In genomic region chr17:82319619-82320062, GRCh38 we compare ENCODE assay signal across 1 cellular context.
TF ChIP-seq lines count a peak whose summit lies in the region.

No MANE protein-coding gene starts in this region.

TF ChIP-seq in H1, 55 proteins besides CTCF, POLR2A, EP300 and RAD21:
- no peak for TF ChIP-seq PHF8 (conservative IDR thresholded peaks at IDR 0.05; ENCODE audit: low read depth, low read length)
- no peak for TF ChIP-seq MAFK (IDR thresholded peaks at IDR 0.05; ENCODE audit: low read depth, low read length)
- no peak for TF ChIP-seq YY1 (IDR thresholded peaks at IDR 0.05; ENCODE audit: low read depth, low read length)
- no peak for TF ChIP-seq JUN (IDR thresholded peaks at IDR 0.05; ENCODE audit: low read depth, low read length)
- TF ChIP-seq CHD1 (IDR thresholded peaks at IDR 0.05; ENCODE audit: low read depth, low read length), result no peak
- no peak for TF ChIP-seq CTBP2 (IDR thresholded peaks at IDR 0.05; ENCODE audit: borderline replicate concordance, insufficient read depth, insufficient read length, low read length)
- TF ChIP-seq EZH2 (IDR thresholded peaks at IDR 0.05; ENCODE audit: low read depth, low read length, severe bottlenecking), result no peak
- no peak for TF ChIP-seq POU5F1 (IDR thresholded peaks at IDR 0.05; ENCODE audit: low read depth, low read length)
- TF ChIP-seq SP4 (IDR thresholded peaks at IDR 0.05; ENCODE audit: low read length), result no peak
- no peak for TF ChIP-seq HDAC6 (IDR thresholded peaks at IDR 0.05; ENCODE audit: low read depth, low read length)
- no peak for TF ChIP-seq BRCA1 (IDR thresholded peaks at IDR 0.05; ENCODE audit: low read depth, low read length)
- no peak for TF ChIP-seq GABPA (IDR thresholded peaks at IDR 0.05; ENCODE audit: borderline replicate concordance, insufficient read depth, low read length)
